ENCODE assay signal across 1 cellular context in the genomic region with DNA sequence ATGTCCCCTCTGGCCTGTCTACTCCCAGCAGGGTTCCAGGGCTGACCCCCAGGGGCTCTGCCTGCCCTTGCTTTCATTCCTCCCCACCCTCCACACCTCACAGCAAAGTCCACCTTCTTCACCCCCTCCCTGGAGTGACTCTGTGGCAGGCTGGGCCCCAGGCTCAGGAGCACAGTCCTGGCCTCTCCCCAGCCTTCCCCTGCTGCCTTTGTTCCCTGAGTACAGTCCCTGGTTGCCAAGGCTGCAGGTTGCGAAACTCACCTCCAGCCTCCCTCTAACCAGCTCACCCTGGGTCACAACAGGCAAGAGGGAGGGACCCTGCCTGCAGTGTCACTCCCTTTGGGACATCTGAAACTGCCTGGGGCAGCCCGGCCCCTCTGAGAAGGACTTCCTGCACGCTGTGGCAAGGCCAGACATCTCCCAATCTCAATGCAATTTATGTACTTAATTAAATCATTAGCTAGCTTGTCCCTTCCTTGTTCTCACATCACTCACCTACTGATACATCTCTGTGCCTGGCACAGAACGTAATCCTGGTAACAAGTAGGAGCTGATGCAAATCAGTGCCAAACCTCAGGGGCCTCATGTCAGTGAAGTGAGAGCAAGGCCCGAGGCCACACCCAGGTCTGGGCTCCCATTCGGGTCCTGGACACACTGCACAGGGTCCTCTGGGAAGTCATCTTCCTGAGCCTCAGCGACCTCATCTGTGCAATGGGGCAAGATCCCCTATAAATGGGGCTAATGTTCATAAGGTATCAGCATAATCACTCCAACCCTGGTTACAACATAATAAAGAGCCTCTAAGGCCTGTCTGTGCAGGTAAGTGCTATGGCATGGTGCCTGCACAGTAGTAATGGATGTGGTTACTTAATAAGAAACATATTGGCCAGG.
TF ChIP-seq lines count a peak whose summit lies in the region.

No MANE protein-coding gene starts in this region.

TF ChIP-seq in HepG2, 621 proteins besides CTCF, POLR2A, EP300 and RAD21 (continued from another document and continues in another):
- peak; percentile 32; the same call in 1 of the 2 replicates for TF ChIP-seq ZSCAN31 (CRISPR knock-in tag; IDR thresholded peaks at IDR 0.05; ENCODE audit: low read depth)
- 0 out of 2 replicates have a peak, but pooled peaks have one; percentile 32 for TF ChIP-seq RFX5 (IDR thresholded peaks at IDR 0.05; ENCODE audit: low read depth, low read length)
- TF ChIP-seq GPN1 (CRISPR knock-in tag; IDR thresholded peaks at IDR 0.05; ENCODE audit: borderline replicate concordance) = no peak
- TF ChIP-seq ZFP1 (CRISPR knock-in tag; IDR thresholded peaks at IDR 0.05) = 0 out of 2 replicates have a peak, but pooled peaks have one; percentile 32
- TF ChIP-seq MIER2 (CRISPR knock-in tag; IDR thresholded peaks at IDR 0.05) = peak; percentile 52; the same call in 1 of the 2 replicates
- no peak for TF ChIP-seq ZMYM2 (CRISPR knock-in tag; IDR thresholded peaks at IDR 0.05)
- TF ChIP-seq TCF7 (IDR thresholded peaks at IDR 0.05; ENCODE audit: low read depth) = peak; percentile 33; the same call in 1 of the 2 replicates
- TF ChIP-seq, protein P1, sequence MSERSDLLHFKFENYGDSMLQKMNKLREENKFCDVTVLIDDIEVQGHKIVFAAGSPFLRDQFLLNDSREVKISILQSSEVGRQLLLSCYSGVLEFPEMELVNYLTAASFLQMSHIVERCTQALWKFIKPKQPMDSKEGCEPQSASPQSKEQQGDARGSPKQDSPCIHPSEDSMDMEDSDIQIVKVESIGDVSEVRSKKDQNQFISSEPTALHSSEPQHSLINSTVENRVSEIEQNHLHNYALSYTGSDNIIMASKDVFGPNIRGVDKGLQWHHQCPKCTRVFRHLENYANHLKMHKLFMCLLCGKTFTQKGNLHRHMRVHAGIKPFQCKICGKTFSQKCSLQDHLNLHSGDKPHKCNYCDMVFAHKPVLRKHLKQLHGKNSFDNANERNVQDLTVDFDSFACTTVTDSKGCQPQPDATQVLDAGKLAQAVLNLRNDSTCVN (CRISPR knock-in tag; IDR thresholded peaks at IDR 0.05; ENCODE audit: borderline replicate concordance) = peak; percentile 60; the same call in 1 of the 2 replicates
- TF ChIP-seq, protein P2, sequence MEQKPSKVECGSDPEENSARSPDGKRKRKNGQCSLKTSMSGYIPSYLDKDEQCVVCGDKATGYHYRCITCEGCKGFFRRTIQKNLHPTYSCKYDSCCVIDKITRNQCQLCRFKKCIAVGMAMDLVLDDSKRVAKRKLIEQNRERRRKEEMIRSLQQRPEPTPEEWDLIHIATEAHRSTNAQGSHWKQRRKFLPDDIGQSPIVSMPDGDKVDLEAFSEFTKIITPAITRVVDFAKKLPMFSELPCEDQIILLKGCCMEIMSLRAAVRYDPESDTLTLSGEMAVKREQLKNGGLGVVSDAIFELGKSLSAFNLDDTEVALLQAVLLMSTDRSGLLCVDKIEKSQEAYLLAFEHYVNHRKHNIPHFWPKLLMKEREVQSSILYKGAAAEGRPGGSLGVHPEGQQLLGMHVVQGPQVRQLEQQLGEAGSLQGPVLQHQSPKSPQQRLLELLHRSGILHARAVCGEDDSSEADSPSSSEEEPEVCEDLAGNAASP (CRISPR knock-in tag; IDR thresholded peaks at IDR 0.05; ENCODE audit: borderline replicate concordance) = peak; percentile 84
- TF ChIP-seq TGIF2 (CRISPR knock-in tag; IDR thresholded peaks at IDR 0.05) = peak; percentile 80; the same call in 1 of the 2 replicates
- TF ChIP-seq, protein P3, sequence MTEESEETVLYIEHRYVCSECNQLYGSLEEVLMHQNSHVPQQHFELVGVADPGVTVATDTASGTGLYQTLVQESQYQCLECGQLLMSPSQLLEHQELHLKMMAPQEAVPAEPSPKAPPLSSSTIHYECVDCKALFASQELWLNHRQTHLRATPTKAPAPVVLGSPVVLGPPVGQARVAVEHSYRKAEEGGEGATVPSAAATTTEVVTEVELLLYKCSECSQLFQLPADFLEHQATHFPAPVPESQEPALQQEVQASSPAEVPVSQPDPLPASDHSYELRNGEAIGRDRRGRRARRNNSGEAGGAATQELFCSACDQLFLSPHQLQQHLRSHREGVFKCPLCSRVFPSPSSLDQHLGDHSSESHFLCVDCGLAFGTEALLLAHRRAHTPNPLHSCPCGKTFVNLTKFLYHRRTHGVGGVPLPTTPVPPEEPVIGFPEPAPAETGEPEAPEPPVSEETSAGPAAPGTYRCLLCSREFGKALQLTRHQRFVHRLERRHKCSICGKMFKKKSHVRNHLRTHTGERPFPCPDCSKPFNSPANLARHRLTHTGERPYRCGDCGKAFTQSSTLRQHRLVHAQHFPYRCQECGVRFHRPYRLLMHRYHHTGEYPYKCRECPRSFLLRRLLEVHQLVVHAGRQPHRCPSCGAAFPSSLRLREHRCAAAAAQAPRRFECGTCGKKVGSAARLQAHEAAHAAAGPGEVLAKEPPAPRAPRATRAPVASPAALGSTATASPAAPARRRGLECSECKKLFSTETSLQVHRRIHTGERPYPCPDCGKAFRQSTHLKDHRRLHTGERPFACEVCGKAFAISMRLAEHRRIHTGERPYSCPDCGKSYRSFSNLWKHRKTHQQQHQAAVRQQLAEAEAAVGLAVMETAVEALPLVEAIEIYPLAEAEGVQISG (CRISPR knock-in tag; IDR thresholded peaks at IDR 0.05) = peak; percentile 78
- TF ChIP-seq ZNF264 (CRISPR knock-in tag; IDR thresholded peaks at IDR 0.05) = 0 out of 2 replicates have a peak, but pooled peaks have one; percentile 79
- TF ChIP-seq, protein P4, sequence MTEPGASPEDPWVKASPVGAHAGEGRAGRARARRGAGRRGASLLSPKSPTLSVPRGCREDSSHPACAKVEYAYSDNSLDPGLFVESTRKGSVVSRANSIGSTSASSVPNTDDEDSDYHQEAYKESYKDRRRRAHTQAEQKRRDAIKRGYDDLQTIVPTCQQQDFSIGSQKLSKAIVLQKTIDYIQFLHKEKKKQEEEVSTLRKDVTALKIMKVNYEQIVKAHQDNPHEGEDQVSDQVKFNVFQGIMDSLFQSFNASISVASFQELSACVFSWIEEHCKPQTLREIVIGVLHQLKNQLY (CRISPR knock-in tag; IDR thresholded peaks at IDR 0.05) = peak; percentile 48
- TF ChIP-seq ZNF772 (CRISPR knock-in tag; IDR thresholded peaks at IDR 0.05) = 0 out of 2 replicates have a peak, but pooled peaks have one; percentile 50
- TF ChIP-seq, protein P5, sequence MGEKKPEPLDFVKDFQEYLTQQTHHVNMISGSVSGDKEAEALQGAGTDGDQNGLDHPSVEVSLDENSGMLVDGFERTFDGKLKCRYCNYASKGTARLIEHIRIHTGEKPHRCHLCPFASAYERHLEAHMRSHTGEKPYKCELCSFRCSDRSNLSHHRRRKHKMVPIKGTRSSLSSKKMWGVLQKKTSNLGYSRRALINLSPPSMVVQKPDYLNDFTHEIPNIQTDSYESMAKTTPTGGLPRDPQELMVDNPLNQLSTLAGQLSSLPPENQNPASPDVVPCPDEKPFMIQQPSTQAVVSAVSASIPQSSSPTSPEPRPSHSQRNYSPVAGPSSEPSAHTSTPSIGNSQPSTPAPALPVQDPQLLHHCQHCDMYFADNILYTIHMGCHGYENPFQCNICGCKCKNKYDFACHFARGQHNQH (CRISPR knock-in tag; IDR thresholded peaks at IDR 0.05) = peak; percentile 94
- TF ChIP-seq, protein P6, sequence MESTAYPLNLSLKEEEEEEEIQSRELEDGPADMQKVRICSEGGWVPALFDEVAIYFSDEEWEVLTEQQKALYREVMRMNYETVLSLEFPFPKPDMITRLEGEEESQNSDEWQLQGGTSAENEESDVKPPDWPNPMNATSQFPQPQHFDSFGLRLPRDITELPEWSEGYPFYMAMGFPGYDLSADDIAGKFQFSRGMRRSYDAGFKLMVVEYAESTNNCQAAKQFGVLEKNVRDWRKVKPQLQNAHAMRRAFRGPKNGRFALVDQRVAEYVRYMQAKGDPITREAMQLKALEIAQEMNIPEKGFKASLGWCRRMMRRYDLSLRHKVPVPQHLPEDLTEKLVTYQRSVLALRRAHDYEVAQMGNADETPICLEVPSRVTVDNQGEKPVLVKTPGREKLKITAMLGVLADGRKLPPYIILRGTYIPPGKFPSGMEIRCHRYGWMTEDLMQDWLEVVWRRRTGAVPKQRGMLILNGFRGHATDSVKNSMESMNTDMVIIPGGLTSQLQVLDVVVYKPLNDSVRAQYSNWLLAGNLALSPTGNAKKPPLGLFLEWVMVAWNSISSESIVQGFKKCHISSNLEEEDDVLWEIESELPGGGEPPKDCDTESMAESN (CRISPR knock-in tag; conservative IDR thresholded peaks at IDR 0.05) = peak; percentile 77; the same call in 1 of the 2 replicates
- TF ChIP-seq, protein P7, sequence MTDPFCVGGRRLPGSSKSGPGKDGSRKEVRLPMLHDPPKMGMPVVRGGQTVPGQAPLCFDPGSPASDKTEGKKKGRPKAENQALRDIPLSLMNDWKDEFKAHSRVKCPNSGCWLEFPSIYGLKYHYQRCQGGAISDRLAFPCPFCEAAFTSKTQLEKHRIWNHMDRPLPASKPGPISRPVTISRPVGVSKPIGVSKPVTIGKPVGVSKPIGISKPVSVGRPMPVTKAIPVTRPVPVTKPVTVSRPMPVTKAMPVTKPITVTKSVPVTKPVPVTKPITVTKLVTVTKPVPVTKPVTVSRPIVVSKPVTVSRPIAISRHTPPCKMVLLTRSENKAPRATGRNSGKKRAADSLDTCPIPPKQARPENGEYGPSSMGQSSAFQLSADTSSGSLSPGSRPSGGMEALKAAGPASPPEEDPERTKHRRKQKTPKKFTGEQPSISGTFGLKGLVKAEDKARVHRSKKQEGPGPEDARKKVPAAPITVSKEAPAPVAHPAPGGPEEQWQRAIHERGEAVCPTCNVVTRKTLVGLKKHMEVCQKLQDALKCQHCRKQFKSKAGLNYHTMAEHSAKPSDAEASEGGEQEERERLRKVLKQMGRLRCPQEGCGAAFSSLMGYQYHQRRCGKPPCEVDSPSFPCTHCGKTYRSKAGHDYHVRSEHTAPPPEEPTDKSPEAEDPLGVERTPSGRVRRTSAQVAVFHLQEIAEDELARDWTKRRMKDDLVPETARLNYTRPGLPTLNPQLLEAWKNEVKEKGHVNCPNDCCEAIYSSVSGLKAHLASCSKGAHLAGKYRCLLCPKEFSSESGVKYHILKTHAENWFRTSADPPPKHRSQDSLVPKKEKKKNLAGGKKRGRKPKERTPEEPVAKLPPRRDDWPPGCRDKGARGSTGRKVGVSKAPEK (CRISPR knock-in tag; IDR thresholded peaks at IDR 0.05; ENCODE audit: borderline replicate concordance) = peak; percentile 35; the same call in 1 of the 2 replicates
- TF ChIP-seq, protein P8, sequence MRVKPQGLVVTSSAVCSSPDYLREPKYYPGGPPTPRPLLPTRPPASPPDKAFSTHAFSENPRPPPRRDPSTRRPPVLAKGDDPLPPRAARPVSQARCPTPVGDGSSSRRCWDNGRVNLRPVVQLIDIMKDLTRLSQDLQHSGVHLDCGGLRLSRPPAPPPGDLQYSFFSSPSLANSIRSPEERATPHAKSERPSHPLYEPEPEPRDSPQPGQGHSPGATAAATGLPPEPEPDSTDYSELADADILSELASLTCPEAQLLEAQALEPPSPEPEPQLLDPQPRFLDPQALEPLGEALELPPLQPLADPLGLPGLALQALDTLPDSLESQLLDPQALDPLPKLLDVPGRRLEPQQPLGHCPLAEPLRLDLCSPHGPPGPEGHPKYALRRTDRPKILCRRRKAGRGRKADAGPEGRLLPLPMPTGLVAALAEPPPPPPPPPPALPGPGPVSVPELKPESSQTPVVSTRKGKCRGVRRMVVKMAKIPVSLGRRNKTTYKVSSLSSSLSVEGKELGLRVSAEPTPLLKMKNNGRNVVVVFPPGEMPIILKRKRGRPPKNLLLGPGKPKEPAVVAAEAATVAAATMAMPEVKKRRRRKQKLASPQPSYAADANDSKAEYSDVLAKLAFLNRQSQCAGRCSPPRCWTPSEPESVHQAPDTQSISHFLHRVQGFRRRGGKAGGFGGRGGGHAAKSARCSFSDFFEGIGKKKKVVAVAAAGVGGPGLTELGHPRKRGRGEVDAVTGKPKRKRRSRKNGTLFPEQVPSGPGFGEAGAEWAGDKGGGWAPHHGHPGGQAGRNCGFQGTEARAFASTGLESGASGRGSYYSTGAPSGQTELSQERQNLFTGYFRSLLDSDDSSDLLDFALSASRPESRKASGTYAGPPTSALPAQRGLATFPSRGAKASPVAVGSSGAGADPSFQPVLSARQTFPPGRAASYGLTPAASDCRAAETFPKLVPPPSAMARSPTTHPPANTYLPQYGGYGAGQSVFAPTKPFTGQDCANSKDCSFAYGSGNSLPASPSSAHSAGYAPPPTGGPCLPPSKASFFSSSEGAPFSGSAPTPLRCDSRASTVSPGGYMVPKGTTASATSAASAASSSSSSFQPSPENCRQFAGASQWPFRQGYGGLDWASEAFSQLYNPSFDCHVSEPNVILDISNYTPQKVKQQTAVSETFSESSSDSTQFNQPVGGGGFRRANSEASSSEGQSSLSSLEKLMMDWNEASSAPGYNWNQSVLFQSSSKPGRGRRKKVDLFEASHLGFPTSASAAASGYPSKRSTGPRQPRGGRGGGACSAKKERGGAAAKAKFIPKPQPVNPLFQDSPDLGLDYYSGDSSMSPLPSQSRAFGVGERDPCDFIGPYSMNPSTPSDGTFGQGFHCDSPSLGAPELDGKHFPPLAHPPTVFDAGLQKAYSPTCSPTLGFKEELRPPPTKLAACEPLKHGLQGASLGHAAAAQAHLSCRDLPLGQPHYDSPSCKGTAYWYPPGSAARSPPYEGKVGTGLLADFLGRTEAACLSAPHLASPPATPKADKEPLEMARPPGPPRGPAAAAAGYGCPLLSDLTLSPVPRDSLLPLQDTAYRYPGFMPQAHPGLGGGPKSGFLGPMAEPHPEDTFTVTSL (CRISPR knock-in tag; IDR thresholded peaks at IDR 0.05; ENCODE audit: borderline replicate concordance) = peak; percentile 63; the same call in 1 of the 2 replicates
- peak; percentile 70 for TF ChIP-seq ZFY (CRISPR knock-in tag; IDR thresholded peaks at IDR 0.05)
- TF ChIP-seq EEA1 (CRISPR knock-in tag; IDR thresholded peaks at IDR 0.05; ENCODE audit: borderline replicate concordance) = no peak
- no peak for TF ChIP-seq SNAPC2 (CRISPR knock-in tag; IDR thresholded peaks at IDR 0.05)
- TF ChIP-seq RXRB (CRISPR knock-in tag; IDR thresholded peaks at IDR 0.05; ENCODE audit: borderline replicate concordance) = peak; percentile 73
- TF ChIP-seq SRF (IDR thresholded peaks at IDR 0.05; ENCODE audit: low read depth, low read length) = no peak
- peak; percentile 77 for TF ChIP-seq FOSL2 (CRISPR knock-in tag; IDR thresholded peaks at IDR 0.05)
- TF ChIP-seq NFKB2 (CRISPR knock-in tag; IDR thresholded peaks at IDR 0.05; ENCODE audit: borderline replicate concordance) = peak; percentile 33; the same call in 1 of the 2 replicates
- TF ChIP-seq, protein P9, sequence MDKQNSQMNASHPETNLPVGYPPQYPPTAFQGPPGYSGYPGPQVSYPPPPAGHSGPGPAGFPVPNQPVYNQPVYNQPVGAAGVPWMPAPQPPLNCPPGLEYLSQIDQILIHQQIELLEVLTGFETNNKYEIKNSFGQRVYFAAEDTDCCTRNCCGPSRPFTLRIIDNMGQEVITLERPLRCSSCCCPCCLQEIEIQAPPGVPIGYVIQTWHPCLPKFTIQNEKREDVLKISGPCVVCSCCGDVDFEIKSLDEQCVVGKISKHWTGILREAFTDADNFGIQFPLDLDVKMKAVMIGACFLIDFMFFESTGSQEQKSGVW (CRISPR knock-in tag; IDR thresholded peaks at IDR 0.05; ENCODE audit: borderline replicate concordance) = no peak
- peak; percentile 62 for TF ChIP-seq NR2F6 (IDR thresholded peaks at IDR 0.05)
- peak; percentile 83 for TF ChIP-seq NR2F6 (CRISPR knock-in tag; IDR thresholded peaks at IDR 0.05)
- TF ChIP-seq ZNF562 (CRISPR knock-in tag; IDR thresholded peaks at IDR 0.05; ENCODE audit: borderline replicate concordance) = no peak
